Comparison of ENCODE assay signal across 12 cellular contexts in genomic region chr5:157870837-157871834, GRCh38. TPM values are rescaled to one million over a fixed set of nuclear protein-coding genes. Genes with fewer than 3 reads are reported as not detected.
A peak's percentile ranks its signal among the peaks of the same experiment; 100 is the strongest.
DNase-seq lines count a peak whose midpoint lies in the region; ATAC-seq and TF ChIP-seq lines count a peak whose summit lies in the region.
"Had no signal": no experiment of that assay in that cellular context is flagged by ENCODE, and none has a peak within 500 bp of the region (broad histone marks: within the 10 kb centered on the region; RNA-seq: fewer than 3 reads in every experiment).

No MANE protein-coding gene starts in this region.

- intact Hi-C loops in PC-9 (cut with micrococcal nuclease; ENCODE audit: unreplicated experiment) = no loop called here

- no peak overlapping the region for H3K4me3 ChIP-seq in PC-9
- H3K4me3 ChIP-seq in fibroblast of lung (replicated peaks in 1 of 4; ENCODE audit: control extremely low read depth in 1 of 4, insufficient read depth in 1 of 4, low read depth in 3 of 4, low read length in 4 of 4) = no peak overlapping the region

- H3F3A ChIP-seq in PC-9 (ENCODE audit: insufficient read depth, low read depth) = no peaks in the 10 kb centered on the region

- H4K20me1 ChIP-seq in PC-9 (ENCODE audit: insufficient read depth) = no peaks in the 10 kb centered on the region
- H4K20me1 ChIP-seq in fibroblast of lung (ENCODE audit: control insufficient read depth, extremely low read depth, insufficient read depth, low read length) = no peaks in the 10 kb centered on the region

- TF ChIP-seq CTCF in PC-9 (conservative IDR thresholded peaks at IDR 0.05) = no peak
- TF ChIP-seq CTCF in fibroblast of lung (conservative IDR thresholded peaks at IDR 0.05 in 1 of 2, IDR thresholded peaks at IDR 0.05 in 1 of 2; ENCODE audit: low read depth in 1 of 2, low read length in 2 of 2) = peak in 1 of 2 donors; percentile 22

- CTCF ChIA-PET in PC-9 (lab: Charles Lee) = no interaction called here

- no peak overlapping the region for H2AFZ ChIP-seq in PC-9
- H2AFZ ChIP-seq in fibroblast of lung (ENCODE audit: low read length) = no peak overlapping the region

- peak overlapping the region; percentile 26; the same call in 1 of the 2 replicates for H3K4me2 ChIP-seq in PC-9
- H3K4me2 ChIP-seq in fibroblast of lung (ENCODE audit: extremely low read depth, insufficient read depth, low read length) = no peak overlapping the region

- H3K27ac ChIP-seq in PC-9 (peak overlapping the region; percentile 61), fibroblast of lung (ENCODE audit: insufficient read depth, low read length) (no peak overlapping the region)

- H3K27me3 ChIP-seq in PC-9 (ENCODE audit: insufficient read depth, low read depth) (no peaks in the 10 kb centered on the region), fibroblast of lung (ENCODE audit: control insufficient read depth, insufficient read depth, low read length) (no peaks in the 10 kb centered on the region)

- POLR2A ChIA-PET in PC-9 (lab: Charles Lee; ENCODE audit: unreplicated experiment) = no interaction called here

- H3K36me3 ChIP-seq in PC-9 (ENCODE audit: low read depth) (no peaks in the 10 kb centered on the region), fibroblast of lung (ENCODE audit: control insufficient read depth, insufficient read depth, low read length) (no peaks in the 10 kb centered on the region)

- BruUV-seq in PC-9 (replicated peaks; lab: Mats Ljungman, UMichigan) = no TSS peak

- ATAC-seq in GM18520 (IDR thresholded peaks at IDR 0.05; ENCODE audit: unreplicated experiment) (no peak), GM19455 (IDR thresholded peaks at IDR 0.05; ENCODE audit: unreplicated experiment) (no peak)
- ATAC-seq: effector memory CD8-positive, alpha-beta T cell had no signal

- H3K79me2 ChIP-seq in PC-9 (ENCODE audit: low read depth) = no peaks in the 10 kb centered on the region
- no peaks in the 10 kb centered on the region for H3K79me2 ChIP-seq in fibroblast of lung (ENCODE audit: control insufficient read depth, insufficient read depth, low read length)

- no peaks in the 10 kb centered on the region for H3K9me3 ChIP-seq in PC-9 (ENCODE audit: insufficient read depth, low read depth)
- no peaks in the 10 kb centered on the region for H3K9me3 ChIP-seq in fibroblast of lung (ENCODE audit: control insufficient read depth, insufficient read depth, low read depth, low read length)

- H3K9ac ChIP-seq in fibroblast of lung (ENCODE audit: insufficient read depth, low read length) = no peak overlapping the region

- DNase-seq in stimulated activated CD4-positive, alpha-beta T cell treated with anti-CD3 and anti-CD28 coated beads, Interleukin-4, amount 100 ng/mL, for 24 hours = peak; percentile 14
- no peak for DNase-seq in stimulated activated CD4-positive, alpha-beta T cell treated with anti-CD3 and anti-CD28 coated beads, Interleukin-2, amount 100 ng/mL, for 24 hours
- DNase-seq in PC-9 = peak in 1 of 2 experiments; percentile 51
- DNase-seq in fibroblast of lung (ENCODE audit: low read depth in 2 of 2) = peak; percentile 51 to 53
- no peak for DNase-seq in NCI-H524 treated with DMSO at 0.1 percent for 48 hours (lab: John Stamatoyannopoulos, UW)
- DNase-seq in central memory CD4-positive, alpha-beta T cell = no peak
- DNase-seq: DMS79; effector memory CD8-positive, alpha-beta T cell; GOT3; NCI-H1105 had no signal

- H3K4me1 ChIP-seq in PC-9 (replicated peaks; ENCODE audit: insufficient read depth) (peaks cover 10% of the 10 kb centered on the region), fibroblast of lung (ENCODE audit: control insufficient read depth, extremely low read depth, insufficient read depth, low read length) (no peaks in the 10 kb centered on the region)

- H3K9me2 ChIP-seq in PC-9 (ENCODE audit: insufficient read depth) = no peaks in the 10 kb centered on the region

RNA-seq across cellular contexts. Expression of gene CLINT1, which starts 12.2 kb away (rescaled TPM):
- total RNA-seq in PC-9 (2021) (79.7 and 95.8 TPM in 2 replicates), fibroblast of lung (65.2 and 82.4 TPM in 2 replicates)
- 95.7 and 99.0 TPM in 2 replicates for polyA plus RNA-seq in fibroblast of lung
- polyA plus RNA-seq in fibroblast of lung (2012) = 50.8 and 51.3 TPM in 2 replicates
- polyA minus RNA-seq in fibroblast of lung (ENCODE audit: low replicate concordance) = 235 and 332 TPM in 2 replicates

Comparison
In these comparisons a context has a peak if more than half of its experiments do, and no peak if none do; other contexts are left out.
1. DNase-seq: peak in stimulated activated CD4-positive, alpha-beta T cell treated with anti-CD3 and anti-CD28 coated beads, Interleukin-4, amount 100 ng/mL, for 24 hours (single experiment) and fibroblast of lung (2 of 2); none in stimulated activated CD4-positive, alpha-beta T cell treated with anti-CD3 and anti-CD28 coated beads, Interleukin-2, amount 100 ng/mL, for 24 hours (0 of 2), NCI-H524 treated with DMSO at 0.1 percent for 48 hours (single experiment) and central memory CD4-positive, alpha-beta T cell (single experiment).